Comparison of ENCODE assay signal across 28 cellular contexts in the genomic region with DNA sequence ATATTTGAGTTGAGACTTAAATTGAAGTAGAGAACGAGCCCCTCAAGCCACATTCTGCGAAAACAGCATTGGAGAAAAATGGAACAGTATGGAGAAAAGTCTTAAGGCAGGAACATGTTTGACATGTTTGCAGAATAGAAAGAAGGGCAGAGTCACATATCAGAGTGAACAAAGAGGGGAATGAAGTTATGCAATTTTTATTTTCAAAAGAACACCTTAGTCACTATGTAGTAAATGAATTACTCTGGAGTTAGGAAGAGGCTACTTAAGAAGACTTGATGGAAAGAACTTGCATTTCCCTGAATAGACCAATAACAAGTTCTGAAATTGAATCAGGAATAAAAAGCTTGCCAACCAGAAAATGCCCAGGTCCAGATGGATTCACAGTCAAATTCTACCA.
DNase-seq lines count a peak whose midpoint lies in the region; ATAC-seq, FAIRE-seq and TF ChIP-seq lines count a peak whose summit lies in the region.
"Had no signal": no experiment of that assay in that cellular context is flagged by ENCODE, and none has a peak within 500 bp of the region (broad histone marks: within the 10 kb centered on the region; RNA-seq: fewer than 3 reads in every experiment).

No MANE protein-coding gene starts in this region.

- no peak overlapping the region for H3K27ac ChIP-seq in left lung
- no peak overlapping the region for H3K27ac ChIP-seq in upper lobe of right lung
- H3K27ac ChIP-seq in SJCRH30 = no peak overlapping the region
- H3K27ac ChIP-seq: BLaER1 had no signal

- H3K4me3 ChIP-seq in bronchial epithelial cell (ENCODE audit: low read depth, low read length) = no peak overlapping the region
- H3K4me3 ChIP-seq in epithelial cell of proximal tubule (ENCODE audit: low read depth, low read length) = no peak overlapping the region
- H3K4me3 ChIP-seq in left lung = no peak overlapping the region
- H3K4me3 ChIP-seq in upper lobe of right lung = no peak overlapping the region
- H3K4me3 ChIP-seq in SJCRH30 = no peak overlapping the region
- H3K4me3 ChIP-seq: BLaER1, GM12878 had no signal

- H3K36me3 ChIP-seq in bronchial epithelial cell (ENCODE audit: control insufficient read depth, insufficient read depth, low read length) (no peaks in the 10 kb centered on the region), left lung (no peaks in the 10 kb centered on the region), upper lobe of right lung (no peaks in the 10 kb centered on the region), SJCRH30 (no peaks in the 10 kb centered on the region)
- H3K36me3 ChIP-seq: BE2C, BLaER1 had no signal

- no peak for FAIRE-seq in bronchial epithelial cell (lab: Jason Lieb, UNC)
- FAIRE-seq: A204.1, GM12878, GM12892, GM18507 had no signal

- no peaks in the 10 kb centered on the region for H3K4me1 ChIP-seq in left lung
- H3K4me1 ChIP-seq in upper lobe of right lung = no peaks in the 10 kb centered on the region
- H3K4me1 ChIP-seq in SJCRH30 = no peaks in the 10 kb centered on the region
- H3K4me1 ChIP-seq: BE2C, BLaER1 had no signal

- H3K27me3 ChIP-seq in bronchial epithelial cell (ENCODE audit: control insufficient read depth, insufficient read depth, low read length) = no peaks in the 10 kb centered on the region
- H3K27me3 ChIP-seq in left lung = no peaks in the 10 kb centered on the region
- no peaks in the 10 kb centered on the region for H3K27me3 ChIP-seq in upper lobe of right lung
- H3K27me3 ChIP-seq in SJCRH30 = no peaks in the 10 kb centered on the region
- H3K27me3 ChIP-seq: BE2C, BLaER1 had no signal

- ATAC-seq in left lung = peak; percentile 54
- peak; percentile 30 for ATAC-seq in upper lobe of right lung
- ATAC-seq: GM12878 had no signal

- TF ChIP-seq CTCF in bronchial epithelial cell (IDR thresholded peaks at IDR 0.05; ENCODE audit: insufficient read depth, low read length, severe bottlenecking) (no peak), epithelial cell of proximal tubule (conservative IDR thresholded peaks at IDR 0.05; ENCODE audit: low read depth, low read length) (no peak), left lung (IDR thresholded peaks at IDR 0.05) (no peak), upper lobe of right lung (IDR thresholded peaks at IDR 0.05) (no peak)

- intact Hi-C loops in left lung (cut with DNase I) (no loop called here), upper lobe of right lung (cut with DNase I) (no loop called here)

- H3K9me3 ChIP-seq in left lung = peaks cover 0 to 3% of the 10 kb centered on the region in 2 donors
- no peaks in the 10 kb centered on the region for H3K9me3 ChIP-seq in upper lobe of right lung
- no peaks in the 10 kb centered on the region for H3K9me3 ChIP-seq in SJCRH30 (replicated peaks)
- H3K9me3 ChIP-seq: BE2C, BLaER1 had no signal

- DNase-seq in bronchial epithelial cell (ENCODE audit: low read depth) = peak; percentile 39
- DNase-seq in epithelial cell of proximal tubule (ENCODE audit: low read depth) = peak; percentile 42
- no peak for DNase-seq in left lung
- no peak for DNase-seq in upper lobe of right lung
- no peak for DNase-seq in SJCRH30
- DNase-seq in NCI-H2081 (lab: John Stamatoyannopoulos, UW) = no peak
- no peak for DNase-seq in germinal center (ENCODE audit: low spot score)
- no peak for DNase-seq in NCI-H524 treated with DMSO at 0.1 percent for 48 hours (lab: John Stamatoyannopoulos, UW)
- DNase-seq: 8988T; ACHN; BE2C; C1 segment of cervical spinal cord; CD4-positive, alpha-beta memory T cell; CD4-positive, CD25-positive, alpha-beta regulatory T cell; CD8-positive, alpha-beta memory T cell; COR-L47; DMS 273 treated with DMSO at 0.1 percent for 48 hours; DMS153; DMS53; DMS79; DND-41; EL; GDM1 had no signal

Comparison
In these comparisons a context has a peak if more than half of its experiments do, and no peak if none do; other contexts are left out.
1. DNase-seq: peak in bronchial epithelial cell (single experiment) and epithelial cell of proximal tubule (single experiment); none in left lung (0 of 2), upper lobe of right lung (single experiment), SJCRH30 (0 of 2), NCI-H2081 (0 of 2), germinal center (single experiment) and NCI-H524 treated with DMSO at 0.1 percent for 48 hours (single experiment).